In genomic region chr1:171014878-171015277, GRCh38 we compare ENCODE assay signal across 29 cellular contexts.
"Had no signal": no experiment of that assay in that cellular context is flagged by ENCODE, and none has a peak within 500 bp of the region (broad histone marks: within the 10 kb centered on the region; RNA-seq: fewer than 3 reads in every experiment).

No MANE protein-coding gene starts in this region.

- H2AFZ ChIP-seq: neural progenitor cell, parathyroid adenoma had no signal

- H3K4me3 ChIP-seq: neural progenitor cell, ovary, psoas muscle, skin epidermis, smooth muscle cell, spleen, suprapubic skin, testis, tibial artery, upper lobe of left lung, vagina had no signal

- H3K79me2 ChIP-seq: parathyroid adenoma had no signal

- H3K9me3 ChIP-seq: ovary, psoas muscle, spleen, suprapubic skin, testis, tibial artery, vagina had no signal

- H3K36me3 ChIP-seq: neural progenitor cell, ovary, spleen, suprapubic skin, tibial artery, upper lobe of left lung, vagina had no signal

- DNase-seq: natural killer cell; occipital lobe; ovary; posterior cingulate gyrus; psoas muscle; right cardiac atrium; spleen; stimulated activated CD4-positive, alpha-beta T cell treated with anti-CD3 and anti-CD28 coated beads, Interleukin-12 subunit alpha, Interleukin-12 subunit beta, amount 100 ng/mL, for 4 hours; stimulated activated CD4-positive, alpha-beta T cell treated with anti-CD3 and anti-CD28 coated beads, Interleukin-1b, Interleukin-23, amount 100 ng/mL, for 48 hours; stimulated activated CD4-positive, alpha-beta T cell treated with anti-CD3 and anti-CD28 coated beads, Interleukin-4, amount 100 ng/mL, for 1 hour; stimulated activated CD4-positive, alpha-beta T cell treated with anti-CD3 and anti-CD28 coated beads, Interleukin-4, amount 100 ng/mL, for 4 hours; stimulated activated CD8-positive, alpha-beta memory T cell treated with anti-CD3 and anti-CD28 coated beads, Interleukin-4, amount 100 ng/mL, for 48 hours; stimulated activated naive CD4-positive, alpha-beta T cell; stimulated activated naive CD8-positive, alpha-beta T cell treated with anti-CD3 and anti-CD28 coated beads, Interleukin-15, amount 100 ng/mL, for 72 hours; stimulated activated naive CD8-positive, alpha-beta T cell treated with anti-CD3 and anti-CD28 coated beads, Interleukin-15, Interleukin-2, amounts not matched to agents 100 U/mL and 50 U/mL, for 24 hours; substantia nigra; testis; tibial artery; trophoblast cell; upper lobe of left lung had no signal

- H3K9ac ChIP-seq: neural progenitor cell, parathyroid adenoma had no signal

- ATAC-seq: natural killer cell; psoas muscle; right cardiac atrium; sciatic nerve; stimulated activated memory B cell treated with anti-CD40 and anti-IgM and Interleukin-4, amounts not matched to agents 10 μg/mL and 1 μg/mL and 100 μg/mL, for 72 hours; stimulated activated naive CD8-positive, alpha-beta T cell treated with anti-CD3 and anti-CD28 coated beads, Interleukin-15, amount 100 ng/mL, for 72 hours; stimulated activated naive CD8-positive, alpha-beta T cell treated with anti-CD3 and anti-CD28 coated beads, Interleukin-15, Interleukin-2, amounts not matched to agents 100 U/mL and 50 U/mL, for 24 hours had no signal

- FAIRE-seq: urothelium cell line had no signal

- H3K27me3 ChIP-seq: neural progenitor cell, ovary, testis, upper lobe of left lung, vagina had no signal

- H3K4me1 ChIP-seq: neural progenitor cell, parathyroid adenoma, psoas muscle, spleen, suprapubic skin, testis, tibial artery, upper lobe of left lung, vagina had no signal

- H3K4me2 ChIP-seq: neural progenitor cell, smooth muscle cell had no signal

- H3K27ac ChIP-seq: neural progenitor cell, ovary, parathyroid adenoma, psoas muscle, skin epidermis, spleen, suprapubic skin, testis, tibial artery, upper lobe of left lung, vagina had no signal
